8 cellular contexts compared by ENCODE assay signal in the genomic region with DNA sequence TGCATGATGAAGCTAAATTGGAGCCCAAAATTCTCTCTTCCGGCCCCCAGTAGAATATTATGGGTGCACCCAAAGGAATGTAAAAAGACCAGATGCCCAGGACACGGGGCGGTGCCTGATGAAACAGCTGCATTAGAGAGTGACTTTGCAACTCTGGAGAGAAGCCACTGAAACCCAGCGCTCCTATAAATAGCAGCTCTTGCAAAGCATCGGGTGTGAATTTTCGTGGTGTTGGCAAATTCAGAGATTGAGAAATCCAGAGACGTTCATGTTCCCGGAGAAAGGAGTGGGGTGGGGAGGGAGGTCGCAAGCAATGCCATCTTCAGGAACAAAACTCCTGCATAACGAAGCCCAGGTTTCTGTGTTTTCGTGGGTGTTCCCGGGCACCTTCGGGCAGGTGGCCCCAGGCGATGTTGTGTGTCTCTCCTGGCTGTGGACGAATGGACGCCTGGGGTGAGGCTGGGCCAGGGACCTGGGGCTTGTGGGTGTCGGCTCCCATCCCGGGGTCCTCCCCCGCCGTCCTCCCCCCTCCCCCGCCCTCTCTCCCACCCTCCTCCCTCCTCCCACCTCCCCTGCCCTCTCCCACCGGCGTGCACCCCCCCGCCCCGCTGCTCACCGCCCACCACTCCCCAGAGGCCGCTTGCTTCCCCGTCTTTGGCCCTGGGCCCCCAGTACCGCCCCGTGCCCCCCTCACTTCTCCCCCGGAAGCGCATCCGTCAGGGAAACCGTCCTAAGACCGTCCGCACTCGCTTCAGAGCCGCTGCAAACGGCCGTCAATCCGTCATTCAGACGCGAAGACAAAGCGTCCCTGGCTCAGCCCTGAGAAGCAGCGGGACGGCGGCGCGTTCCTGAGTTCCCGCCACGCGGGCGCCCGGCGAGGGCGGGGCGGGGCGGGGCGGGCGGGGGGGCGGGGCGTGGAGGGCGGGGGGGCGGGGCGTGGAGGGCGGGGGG. TPM values are rescaled to one million over a fixed set of nuclear protein-coding genes. Genes with fewer than 3 reads are reported as not detected.
A peak's percentile ranks its signal among the peaks of the same experiment; 100 is the strongest.
DNase-seq lines count a peak whose midpoint lies in the region; ATAC-seq and TF ChIP-seq lines count a peak whose summit lies in the region.

No MANE protein-coding gene starts in this region.

- peak overlapping the region; percentile 70; the same call in 1 of the 2 replicates for H3K27ac ChIP-seq in SK-N-MC
- H3K27ac ChIP-seq in adipose tissue (ENCODE audit: low read depth, low read length), result peak overlapping the region; percentile 69
- peak overlapping the region; percentile 73 for H3K27ac ChIP-seq in left ventricle myocardium inferior (replicated peaks)
- peak overlapping the region; percentile 31 to 45 for H3K27ac ChIP-seq in prostate gland

- no peaks in the 10 kb centered on the region for H3K9me3 ChIP-seq in HAP-1
- H3K9me3 ChIP-seq in SK-N-MC (ENCODE audit: low read depth, low read length), result no peaks in the 10 kb centered on the region
- H3K9me3 ChIP-seq in left ventricle myocardium inferior (replicated peaks), result no peaks in the 10 kb centered on the region
- no peaks in the 10 kb centered on the region for H3K9me3 ChIP-seq in prostate gland

- TF ChIP-seq POLR2A in prostate gland (IDR thresholded peaks at IDR 0.05), result no peak

- H3K27me3 ChIP-seq in HAP-1 (ENCODE audit: low read depth) (no peaks in the 10 kb centered on the region), left ventricle myocardium inferior (ENCODE audit: low read depth) (peaks cover 15% of the 10 kb centered on the region), prostate gland (replicated peaks; ENCODE audit: insufficient read depth) (no peaks in the 10 kb centered on the region)

- 1 to 2% (median 2%) methylated on average over 31 to 57 of the region's 66 CpGs for WGBS in adipose tissue, 3 donors
- WGBS in prostate gland, result under 1% methylated on average over 56 of the region's 66 CpGs

- DNase-seq in AG09309 (ENCODE audit: low read depth), result peak; percentile 82
- peak; percentile 43 to 84 for DNase-seq in HAP-1 (ENCODE audit: low spot score in 2 of 2)
- DNase-seq in SK-N-MC (ENCODE audit: low read depth, low spot score), result peak; percentile 35
- DNase-seq in left ventricle myocardium inferior, result peak; percentile 50
- DNase-seq in prostate gland (ENCODE audit: low spot score), result peak; percentile 43
- no peak for DNase-seq in NCI-H187 treated with DMSO at 0.1 percent for 48 hours (lab: John Stamatoyannopoulos, UW)

- H3K36me3 ChIP-seq in HAP-1 (replicated peaks), result no peaks in the 10 kb centered on the region
- H3K36me3 ChIP-seq in SK-N-MC (ENCODE audit: insufficient read depth, low read length), result no peaks in the 10 kb centered on the region
- no peaks in the 10 kb centered on the region for H3K36me3 ChIP-seq in left ventricle myocardium inferior
- H3K36me3 ChIP-seq in prostate gland, result no peaks in the 10 kb centered on the region

- peak overlapping the region; percentile 68 for H3K9ac ChIP-seq in SK-N-MC (ENCODE audit: insufficient read length)

- H3K4me3 ChIP-seq in AG09309 (ENCODE audit: control insufficient read depth, low read depth, low read length) (peak overlapping the region; percentile 57), HAP-1 (peak overlapping the region; percentile 19), SK-N-MC (peak overlapping the region; percentile 71), left ventricle myocardium inferior (peak overlapping the region; percentile 67), prostate gland (peak overlapping the region; percentile 29 to 36)

- no peak for ATAC-seq in HG03521 (IDR thresholded peaks at IDR 0.05; ENCODE audit: unreplicated experiment)

- TF ChIP-seq CTCF in AG09309 (IDR thresholded peaks at IDR 0.05; ENCODE audit: control insufficient read depth, insufficient read depth, low read depth, low read length, missing control alignments), result no peak
- TF ChIP-seq CTCF in left ventricle myocardium inferior (IDR thresholded peaks at IDR 0.05; ENCODE audit: borderline replicate concordance), result no peak
- TF ChIP-seq CTCF in prostate gland (IDR thresholded peaks at IDR 0.05), result no peak

- intact Hi-C loops in left ventricle myocardium inferior (cut with micrococcal nuclease), result no loop called here
- intact Hi-C loops in prostate gland (cut with DNase I), result no loop called here

- H3K4me1 ChIP-seq in HAP-1, result peaks cover 6% of the 10 kb centered on the region
- peaks cover 21% of the 10 kb centered on the region for H3K4me1 ChIP-seq in left ventricle myocardium inferior
- peaks cover 12% of the 10 kb centered on the region for H3K4me1 ChIP-seq in prostate gland (replicated peaks)

- in situ Hi-C loops in HAP-1 (cut with MboI; ENCODE audit: low sequenced_read_pairs), result loop anchor here (10.0 kb wide), 1 partner anchor 49 kb away; the partner anchor contains the start of gene BRSK2

RNA-seq across cellular contexts. Expression of gene TOLLIP, which starts 26.7 kb away (rescaled TPM):
- 10 to 100 TPM; 30.0 to 36.9 (median 30.7) TPM for polyA plus RNA-seq in adipose tissue
- total RNA-seq in left ventricle myocardium inferior (51.9 TPM), prostate gland (100 to 1,000 TPM in 1 of 2 donors, 10 to 100 TPM in 1; 72.8 to 161 TPM)

RNA-seq across cellular contexts. Expression of gene BRSK2, which starts 53.6 kb away (rescaled TPM):
- 10 to 100 TPM in 1 of 3 donors, under 1 TPM in 2; 0.67 to 50.2 (median 0.82) TPM for polyA plus RNA-seq in adipose tissue
- 0.52 TPM for total RNA-seq in left ventricle myocardium inferior
- total RNA-seq in prostate gland, result 10 to 100 TPM in 1 of 2 donors, under 1 TPM in 1; 0.96 to 29.7 TPM

Comparison
In these comparisons a context has a peak if more than half of its experiments do, and no peak if none do; other contexts are left out.
1. H3K4me3 ChIP-seq: peak in every context shown above with its lines; median percentile 71 in SK-N-MC; 67 in left ventricle myocardium inferior; 57 in AG09309; 32 in prostate gland; 19 in HAP-1.